20 cellular contexts compared by ENCODE assay signal in genomic region chr3:185661772-185662171, GRCh38.
DNase-seq lines count a peak whose midpoint lies in the region; ATAC-seq, FAIRE-seq and TF ChIP-seq lines count a peak whose summit lies in the region.
"Had no signal": no experiment of that assay in that cellular context is flagged by ENCODE, and none has a peak within 500 bp of the region (broad histone marks: within the 10 kb centered on the region; RNA-seq: fewer than 3 reads in every experiment).

No MANE protein-coding gene starts in this region.

- no TSS peak for BruUV-seq in MCF 10A (replicated peaks; lab: Mats Ljungman, UMichigan)
- BruUV-seq in mammary epithelial cell (replicated peaks; lab: Mats Ljungman, UMichigan) = no TSS peak

- H3K9ac ChIP-seq in mammary epithelial cell (ENCODE audit: insufficient read depth, low read length) (no peak overlapping the region), astrocyte (ENCODE audit: low read length) (no peak overlapping the region)
- H3K9ac ChIP-seq: BLaER1, KMS-11 had no signal

- H3K27me3 ChIP-seq in mammary epithelial cell (ENCODE audit: insufficient read depth, low read length) (no peaks in the 10 kb centered on the region), astrocyte (ENCODE audit: insufficient read depth, low read length) (no peaks in the 10 kb centered on the region)
- H3K27me3 ChIP-seq: BLaER1 had no signal

- intact Hi-C loops in MCF 10A (cut with micrococcal nuclease) = loop anchor here (2.0 kb wide), 1 partner anchor 315 kb away; no protein-coding TSS in a partner anchor
- intact Hi-C loops in mammary epithelial cell (cut with micrococcal nuclease) = loop anchor here (2.0 kb wide), 1 partner anchor 159 kb away; no protein-coding TSS in a partner anchor

- in situ Hi-C loops in mammary epithelial cell (cut with MboI; ENCODE audit: low sequenced_read_pairs in 2 of 2) = loop anchor here in 1 of 2 donors (25.0 kb wide), 1 partner anchor 251 kb away; no protein-coding TSS in a partner anchor

- H3K4me3 ChIP-seq in mammary epithelial cell (replicated peaks in 1 of 3; ENCODE audit: insufficient read depth in 1 of 3, low read depth in 2 of 3, low read length in 3 of 3) = no peak overlapping the region
- no peak overlapping the region for H3K4me3 ChIP-seq in astrocyte (ENCODE audit: insufficient read depth, low read depth, low read length)
- H3K4me3 ChIP-seq: BLaER1, GM23338 had no signal

- H3K79me2 ChIP-seq in mammary epithelial cell (ENCODE audit: insufficient read depth, low read length) (peaks cover 12% of the 10 kb centered on the region), astrocyte (ENCODE audit: insufficient read depth, low read length) (no peaks in the 10 kb centered on the region)

- no peak overlapping the region for H3K4me2 ChIP-seq in mammary epithelial cell (ENCODE audit: insufficient read depth, low read depth, low read length)
- H3K4me2 ChIP-seq in astrocyte (ENCODE audit: low read length) = no peak overlapping the region
- H3K4me2 ChIP-seq: BLaER1, GM23338, KMS-11 had no signal

- CTCF ChIA-PET in MCF 10A (lab: Yijun Ruan, JAX) (interaction anchor here (0.6 to 4.6 kb wide), 6 partner anchors 12 to 282 kb away, joined by 3 to 94 read pairs (median 31); no protein-coding TSS in a partner anchor), mammary epithelial cell (lab: Charles Lee; ENCODE audit: low non-redundant PET) (no interaction called here)

- DNase-seq in MCF 10A (ENCODE audit: unreplicated experiment) (no peak), mammary epithelial cell (no peak), astrocyte (ENCODE audit: low read depth) (no peak), mesothelial cell of epicardium (ENCODE audit: low spot score in 2 of 2, unreplicated experiment in 2 of 2) (no peak), COR-L47 (lab: John Stamatoyannopoulos, UW) (no peak)
- DNase-seq in stimulated activated effector memory CD8-positive, alpha-beta T cell treated with anti-CD3 and anti-CD28 coated beads, Interleukin-12 subunit alpha, Interleukin-12 subunit beta, amount 100 ng/mL, for 72 hours (ENCODE audit: low spot score in 2 of 2) = no peak
- no peak for DNase-seq in stimulated activated naive CD4-positive, alpha-beta T cell (lab: John Stamatoyannopoulos, UW)
- DNase-seq in activated T-cell treated with anti-CD3 and anti-CD28 coated beads, Interleukin-2, amount 50 U/mL, for 1 hour = no peak
- DNase-seq: DMS 273 treated with DMSO at 0.1 percent for 48 hours, GF-D8, MM.1S, NCI-H1092 treated with DMSO at 0.1 percent for 48 hours, NCI-H1694, NCI-H524 treated with DMSO at 0.1 percent for 48 hours, SHP77 treated with DMSO at 0.1 percent for 48 hours had no signal

- H3K4me3 Mint-ChIP-seq in MCF 10A (ENCODE audit: unreplicated experiment) (no peak overlapping the region), astrocyte (ENCODE audit: unreplicated experiment) (peak overlapping the region; percentile 47), mesothelial cell of epicardium (no peak overlapping the region)
- H3K4me3 Mint-ChIP-seq in stimulated activated effector memory CD8-positive, alpha-beta T cell treated with anti-CD3 and anti-CD28 coated beads, Interleukin-12 subunit alpha, Interleukin-12 subunit beta, amount 100 ng/mL, for 72 hours = no peak overlapping the region
- H3K4me3 Mint-ChIP-seq: GM23338 had no signal

- H3K27ac ChIP-seq in mammary epithelial cell (ENCODE audit: insufficient read depth, low read depth, low read length) = no peak overlapping the region
- no peak overlapping the region for H3K27ac ChIP-seq in astrocyte (ENCODE audit: low read depth, low read length)
- H3K27ac ChIP-seq: BLaER1, KMS-11 had no signal

- H3K36me3 Mint-ChIP-seq in MCF 10A (ENCODE audit: insufficient read depth, unreplicated experiment) (peaks cover 89% of the 10 kb centered on the region), astrocyte (ENCODE audit: low read depth, unreplicated experiment) (peaks cover 12% of the 10 kb centered on the region), mesothelial cell of epicardium (peaks cover 45% of the 10 kb centered on the region)
- H3K36me3 Mint-ChIP-seq in stimulated activated effector memory CD8-positive, alpha-beta T cell treated with anti-CD3 and anti-CD28 coated beads, Interleukin-12 subunit alpha, Interleukin-12 subunit beta, amount 100 ng/mL, for 72 hours = no peaks in the 10 kb centered on the region

- H3K4me1 ChIP-seq in mammary epithelial cell (ENCODE audit: insufficient read depth, low read length) (peaks cover 46% of the 10 kb centered on the region), astrocyte (ENCODE audit: insufficient read depth, low read length) (peaks cover 44% of the 10 kb centered on the region)

- dilution Hi-C loops in mammary epithelial cell (cut with HindIII; ENCODE audit: low sequenced_read_pairs) = no loop called here

- H2AFZ ChIP-seq in mammary epithelial cell (ENCODE audit: low read depth, low read length) (no peak overlapping the region), astrocyte (ENCODE audit: low read depth, low read length) (no peak overlapping the region)
- H2AFZ ChIP-seq: GM23338 had no signal

- H4K20me1 ChIP-seq in mammary epithelial cell (ENCODE audit: insufficient read depth, low read length) (no peaks in the 10 kb centered on the region), astrocyte (ENCODE audit: insufficient read depth, low read length) (peaks cover 8% of the 10 kb centered on the region)
- H4K20me1 ChIP-seq: BLaER1 had no signal

- H3K27me3 Mint-ChIP-seq in MCF 10A (ENCODE audit: insufficient read depth, unreplicated experiment) = no peaks in the 10 kb centered on the region
- H3K27me3 Mint-ChIP-seq in astrocyte (ENCODE audit: low read depth, unreplicated experiment) = no peaks in the 10 kb centered on the region
- H3K27me3 Mint-ChIP-seq in mesothelial cell of epicardium (ENCODE audit: low read depth) = no peaks in the 10 kb centered on the region

- POLR2A ChIA-PET in MCF 10A (lab: Yijun Ruan, JAX) = interaction anchor here (0.7 to 6.5 kb wide), 5 partner anchors 16 to 246 kb away, joined by 3 to 55 read pairs (median 6); no protein-coding TSS in a partner anchor

- no peaks in the 10 kb centered on the region for H3K9me3 ChIP-seq in mammary epithelial cell (replicated peaks; ENCODE audit: insufficient read depth, low read length)
- H3K9me3 ChIP-seq in astrocyte (ENCODE audit: insufficient read depth, low read depth, low read length) = no peaks in the 10 kb centered on the region
- H3K9me3 ChIP-seq: BLaER1 had no signal

- TF ChIP-seq CTCF in MCF 10A (IDR thresholded peaks at IDR 0.05; ENCODE audit: unreplicated experiment) (no peak), mammary epithelial cell (conservative IDR thresholded peaks at IDR 0.05 in 1 of 2, IDR thresholded peaks at IDR 0.05 in 1 of 2; ENCODE audit: extremely low read depth in 1 of 2, insufficient read depth in 1 of 2, low read depth in 1 of 2, low read length in 2 of 2) (no peak), astrocyte (IDR thresholded peaks at IDR 0.05; ENCODE audit: insufficient read depth, low read depth, low read length) (no peak), mesothelial cell of epicardium (IDR thresholded peaks at IDR 0.05; ENCODE audit: unreplicated experiment) (no peak)

- peak; percentile 44 for ATAC-seq in stimulated activated effector memory CD8-positive, alpha-beta T cell treated with anti-CD3 and anti-CD28 coated beads, Interleukin-12 subunit alpha, Interleukin-12 subunit beta, amount 100 ng/mL, for 72 hours
- ATAC-seq: GM23338, Panc1 had no signal

- H3K4me1 Mint-ChIP-seq in MCF 10A (ENCODE audit: insufficient read depth, unreplicated experiment) (peaks cover 43% of the 10 kb centered on the region), astrocyte (ENCODE audit: low read depth, unreplicated experiment) (peaks cover 48% of the 10 kb centered on the region), mesothelial cell of epicardium (no peaks in the 10 kb centered on the region)
- peaks cover 20% of the 10 kb centered on the region for H3K4me1 Mint-ChIP-seq in stimulated activated effector memory CD8-positive, alpha-beta T cell treated with anti-CD3 and anti-CD28 coated beads, Interleukin-12 subunit alpha, Interleukin-12 subunit beta, amount 100 ng/mL, for 72 hours

- H3K27ac Mint-ChIP-seq in MCF 10A (ENCODE audit: low read depth, unreplicated experiment) (peak overlapping the region; percentile 20), astrocyte (ENCODE audit: unreplicated experiment) (peak overlapping the region; percentile 73), mesothelial cell of epicardium (peak overlapping the region; percentile 1)
- no peak overlapping the region for H3K27ac Mint-ChIP-seq in stimulated activated effector memory CD8-positive, alpha-beta T cell treated with anti-CD3 and anti-CD28 coated beads, Interleukin-12 subunit alpha, Interleukin-12 subunit beta, amount 100 ng/mL, for 72 hours
- H3K27ac Mint-ChIP-seq: GM23338 had no signal

- H3K9me3 Mint-ChIP-seq in MCF 10A (ENCODE audit: unreplicated experiment) = no peaks in the 10 kb centered on the region
- H3K9me3 Mint-ChIP-seq in astrocyte (ENCODE audit: unreplicated experiment) = peaks cover 1% of the 10 kb centered on the region
- no peaks in the 10 kb centered on the region for H3K9me3 Mint-ChIP-seq in mesothelial cell of epicardium
- H3K9me3 Mint-ChIP-seq in stimulated activated effector memory CD8-positive, alpha-beta T cell treated with anti-CD3 and anti-CD28 coated beads, Interleukin-12 subunit alpha, Interleukin-12 subunit beta, amount 100 ng/mL, for 72 hours = no peaks in the 10 kb centered on the region

- no peak for FAIRE-seq in astrocyte (lab: Jason Lieb, UNC)
- FAIRE-seq: GM12891 had no signal

- 95% methylated on average over 4 of the region's 4 CpGs for WGBS in mammary epithelial cell (ENCODE audit: low coverage, missing lambda C conversion rate)

- H3K36me3 ChIP-seq in mammary epithelial cell (ENCODE audit: insufficient read depth, low read length) (peaks cover 14% of the 10 kb centered on the region), astrocyte (ENCODE audit: insufficient read depth, low read length) (peaks cover under 1% of the 10 kb centered on the region)
- H3K36me3 ChIP-seq: BLaER1 had no signal
